ENCODE assay signal across 23 cellular contexts in the genomic region with DNA sequence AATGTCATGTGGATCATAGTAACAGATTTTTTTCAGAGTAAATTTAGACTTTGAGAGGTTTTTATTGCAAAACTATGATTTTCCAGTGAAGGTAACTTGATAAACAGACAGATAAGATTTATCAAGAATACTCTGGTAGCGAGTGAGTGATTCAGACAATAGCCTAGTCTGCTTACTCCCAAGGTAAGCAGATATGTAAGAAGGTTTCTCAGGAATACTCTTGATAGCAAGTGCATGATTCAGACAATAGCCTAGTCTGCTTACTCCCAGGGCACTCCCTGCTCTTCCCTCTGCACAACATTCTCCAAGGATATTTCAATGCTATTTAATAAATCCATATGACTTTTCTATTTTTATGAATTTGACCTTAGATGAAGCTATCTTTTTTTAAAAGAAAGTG.
"Had no signal": no experiment of that assay in that cellular context is flagged by ENCODE, and none has a peak within 500 bp of the region (broad histone marks: within the 10 kb centered on the region; RNA-seq: fewer than 3 reads in every experiment).

No MANE protein-coding gene starts in this region.

- H3K27me3 ChIP-seq: ovary, suprapubic skin, tibial artery, vagina had no signal

- H3K36me3 ChIP-seq: left ventricle myocardium inferior, ovary, suprapubic skin, thoracic aorta, tibial artery, vagina had no signal

- H3K4me3 ChIP-seq: left ventricle myocardium inferior, lung, mucosa of descending colon, ovary, skin epidermis, suprapubic skin, thoracic aorta, tibial artery, vagina had no signal

- H3K27ac ChIP-seq: left ventricle myocardium inferior, ovary, skin epidermis, suprapubic skin, thoracic aorta, tibial artery, vagina had no signal

- H3K4me1 ChIP-seq: left ventricle myocardium inferior, suprapubic skin, tibial artery, vagina had no signal

- DNase-seq: hippocampal formation; kidney; left ventricle myocardium inferior; midbrain; mucosa of descending colon; naive thymus-derived CD4-positive, alpha-beta T cell; ovary; retina; right cardiac atrium; stimulated activated CD4-positive, alpha-beta T cell treated with anti-CD3 and anti-CD28 coated beads, Interleukin-12 subunit alpha, Interleukin-12 subunit beta, amount 100 ng/mL, for 4 hours; stimulated activated CD4-positive, alpha-beta T cell treated with anti-CD3 and anti-CD28 coated beads, Interleukin-15, amount 100 ng/mL, for 24 hours; stimulated activated CD4-positive, alpha-beta T cell treated with anti-CD3 and anti-CD28 coated beads, Interleukin-2, amount 100 ng/mL, for 24 hours; stimulated activated CD4-positive, alpha-beta T cell treated with anti-CD3 and anti-CD28 coated beads, Interleukin-4, amount 100 ng/mL, for 24 hours; stimulated activated naive CD4-positive, alpha-beta T cell; tibial artery had no signal

- ATAC-seq: mucosa of descending colon; naive thymus-derived CD4-positive, alpha-beta T cell; natural killer cell treated with Interleukin-12 subunit alpha and Interleukin-12 subunit beta and Interleukin-15 and Interleukin-18, amount 100 ng/mL, for 72 hours; right cardiac atrium; sciatic nerve; stimulated activated effector memory CD8-positive, alpha-beta T cell treated with anti-CD3 and anti-CD28 coated beads, Interleukin-12 subunit alpha, Interleukin-12 subunit beta, amount 100 ng/mL, for 72 hours had no signal
